Comparison of ENCODE assay signal across 33 cellular contexts in genomic region chr10:26274391-26274790, GRCh38. TPM values are rescaled to one million over a fixed set of nuclear protein-coding genes. Genes with fewer than 3 reads are reported as not detected.
DNase-seq lines count a peak whose midpoint lies in the region; ATAC-seq and TF ChIP-seq lines count a peak whose summit lies in the region.
"Had no signal": no experiment of that assay in that cellular context is flagged by ENCODE, and none has a peak within 500 bp of the region (broad histone marks: within the 10 kb centered on the region; RNA-seq: fewer than 3 reads in every experiment).

No MANE protein-coding gene starts in this region.

- no TSS peak for BruUV-seq in Caco-2 (replicated peaks; lab: Mats Ljungman, UMichigan)

- no peak overlapping the region for H3K4me3 ChIP-seq in Caco-2 (ENCODE audit: low read depth, low read length)
- H3K4me3 ChIP-seq: A549, gastroesophageal sphincter, lower lobe of right lung, thoracic aorta, vagina had no signal

- no peaks in the 10 kb centered on the region for H3K4me1 ChIP-seq in Caco-2
- H3K4me1 ChIP-seq: A549, gastroesophageal sphincter, lower lobe of right lung, parathyroid adenoma, vagina had no signal

- no peaks in the 10 kb centered on the region for H3K36me3 ChIP-seq in Caco-2 (ENCODE audit: control insufficient read depth, insufficient read depth, low read length)
- H3K36me3 ChIP-seq: gastroesophageal sphincter, lower lobe of right lung, thoracic aorta, vagina had no signal

- no peak for TF ChIP-seq CTCF in Caco-2 (IDR thresholded peaks at IDR 0.05; ENCODE audit: insufficient read depth in 1 of 2, low read depth in 1 of 2, low read length in 1 of 2, severe bottlenecking in 1 of 2, unreplicated experiment in 1 of 2)

- POLR2A ChIA-PET in Caco-2 (lab: Charles Lee): no interaction called here

- no peaks in the 10 kb centered on the region for H3K9me3 Mint-ChIP-seq in Caco-2 (ENCODE audit: unreplicated experiment)
- H3K9me3 Mint-ChIP-seq: activated naive CD4-positive, alpha-beta T cell treated with anti-CD3 and anti-CD28 coated beads, Interleukin-2, amount 50 U/mL, for 24 hours; CD8-positive, alpha-beta memory T cell; central memory CD8-positive, alpha-beta T cell; H9; nephron; T-cell had no signal

- no peaks in the 10 kb centered on the region for H3K36me3 Mint-ChIP-seq in Caco-2 (ENCODE audit: insufficient read depth, unreplicated experiment)
- H3K36me3 Mint-ChIP-seq: activated naive CD4-positive, alpha-beta T cell treated with anti-CD3 and anti-CD28 coated beads, Interleukin-2, amount 50 U/mL, for 24 hours; T-cell had no signal

- CTCF ChIA-PET in Caco-2 (lab: Charles Lee): no interaction called here

- no peaks in the 10 kb centered on the region for H3K9me3 ChIP-seq in Caco-2
- H3K9me3 ChIP-seq: A549, gastroesophageal sphincter, lower lobe of right lung, thoracic aorta, vagina had no signal

- peaks cover 6% of the 10 kb centered on the region for H3K4me1 Mint-ChIP-seq in Caco-2 (ENCODE audit: low read depth, unreplicated experiment)
- H3K4me1 Mint-ChIP-seq: activated naive CD4-positive, alpha-beta T cell treated with anti-CD3 and anti-CD28 coated beads, Interleukin-2, amount 50 U/mL, for 24 hours; CD8-positive, alpha-beta memory T cell; central memory CD8-positive, alpha-beta T cell; nephron; T-cell had no signal

- no peak overlapping the region for H3K4me3 Mint-ChIP-seq in Caco-2 (ENCODE audit: unreplicated experiment)
- H3K4me3 Mint-ChIP-seq: activated naive CD4-positive, alpha-beta T cell treated with anti-CD3 and anti-CD28 coated beads, Interleukin-2, amount 50 U/mL, for 24 hours; CD8-positive, alpha-beta memory T cell; central memory CD8-positive, alpha-beta T cell; H9; nephron; T-cell had no signal

- H3K27me3 ChIP-seq in Caco-2 (replicated peaks; ENCODE audit: control insufficient read depth, insufficient read depth, low read length): no peaks in the 10 kb centered on the region
- H3K27me3 ChIP-seq: vagina had no signal

- intact Hi-C loops in Caco-2 (cut with micrococcal nuclease; ENCODE audit: unreplicated experiment): no loop called here

- H3K27ac Mint-ChIP-seq in Caco-2 (ENCODE audit: unreplicated experiment): no peak overlapping the region
- H3K27ac Mint-ChIP-seq: activated naive CD4-positive, alpha-beta T cell treated with anti-CD3 and anti-CD28 coated beads, Interleukin-2, amount 50 U/mL, for 24 hours; H9; nephron; T-cell had no signal

- peaks cover 14% of the 10 kb centered on the region for H3K27me3 Mint-ChIP-seq in Caco-2 (ENCODE audit: insufficient read depth, unreplicated experiment)

- no peak for ATAC-seq in GM21390 (IDR thresholded peaks at IDR 0.05; ENCODE audit: unreplicated experiment)
- ATAC-seq: A549, gastroesophageal sphincter, lower lobe of right lung, T-cell had no signal

- DNase-seq in Ammon's horn (ENCODE audit: low spot score): peak; percentile 68
- DNase-seq in NCI-H2196 treated with DMSO at 0.1 percent for 48 hours (lab: John Stamatoyannopoulos, UW; ENCODE audit: unreplicated experiment): peak; percentile 2
- peak; percentile 71 for DNase-seq in globus pallidus (ENCODE audit: low spot score)
- peak; percentile 14 for DNase-seq in occipital lobe (lab: John Stamatoyannopoulos, UW)
- DNase-seq in activated effector memory CD4-positive, alpha-beta T cell treated with anti-CD3 and anti-CD28 coated beads, Interleukin-2, amount 50 U/mL, for 16 hours: no peak
- no peak for DNase-seq in inferior parietal cortex (ENCODE audit: extremely low spot score)
- no peak for DNase-seq in Caco-2
- DNase-seq: activated CD4-positive, CD25-positive, alpha-beta regulatory T cell; AML-193; CD8-positive, alpha-beta memory T cell; DMS53; H9; IMR-90; lower lobe of right lung; NCI-H187 treated with DMSO at 0.1 percent for 48 hours; NCI-H748 treated with DMSO at 0.1 percent for 48 hours; stimulated activated CD4-positive, alpha-beta T cell treated with anti-CD3 and anti-CD28 coated beads, Interleukin-15, amount 100 ng/mL, for 24 hours; stimulated activated naive CD4-positive, alpha-beta T cell; T-cell had no signal

RNA-seq across cellular contexts. Expression of gene GAD2, which starts 57.8 kb away (rescaled TPM):
- 9.7 TPM for total RNA-seq in occipital lobe
- not detected in 2 replicates for total RNA-seq in Caco-2 (2022)
- total RNA-seq: CD8-positive, alpha-beta memory T cell; endothelial cell of umbilical vein; fibroblast of lung; gastroesophageal sphincter; IMR-90; kidney epithelial cell; lower lobe of right lung; mucosa of gallbladder; SK-MEL-5; T-cell; thoracic aorta; vagina had no signal

Comparison
In these comparisons a context has a peak if more than half of its experiments do, and no peak if none do; other contexts are left out.
1. DNase-seq: peak in Ammon's horn (single experiment), NCI-H2196 treated with DMSO at 0.1 percent for 48 hours (single experiment), globus pallidus (single experiment) and occipital lobe (single experiment); none in activated effector memory CD4-positive, alpha-beta T cell treated with anti-CD3 and anti-CD28 coated beads, Interleukin-2, amount 50 U/mL, for 16 hours (single experiment), inferior parietal cortex (single experiment) and Caco-2 (0 of 2).
2. RNA of gene GAD2, which starts 57.8 kb away (total RNA-seq): 9.7 TPM in occipital lobe (single experiment); not detected in Caco-2; every median in the first group is over 10 times any median in the second.